ENCODE assay signal across 8 cellular contexts in genomic region chr1:151284013-151284577, GRCh38. TPM values are rescaled to one million over a fixed set of nuclear protein-coding genes. Genes with fewer than 3 reads are reported as not detected.
A peak's percentile ranks its signal among the peaks of the same experiment; 100 is the strongest.
DNase-seq lines count a peak whose midpoint lies in the region; ATAC-seq and TF ChIP-seq lines count a peak whose summit lies in the region.

No MANE protein-coding gene starts in this region.

- peak overlapping the region; percentile 56 for H3K27ac Mint-ChIP-seq in activated T-helper 2 cell treated with anti-CD3 and anti-CD28 coated beads, Interferon-gamma antibody, Interleukin-2, Interleukin-4, amounts not matched to agents 10 μg/mL and 5 μg/mL and 100 μg/mL, durations not matched to agents 14 hours and 24 hours and 36 hours

- H3K36me3 Mint-ChIP-seq in activated T-helper 2 cell treated with anti-CD3 and anti-CD28 coated beads, Interferon-gamma antibody, Interleukin-2, Interleukin-4, amounts not matched to agents 10 μg/mL and 5 μg/mL and 100 μg/mL, durations not matched to agents 14 hours and 24 hours and 36 hours (ENCODE audit: low read depth), result peaks cover 50% of the 10 kb centered on the region

- H3K27me3 Mint-ChIP-seq in activated T-helper 2 cell treated with anti-CD3 and anti-CD28 coated beads, Interferon-gamma antibody, Interleukin-2, Interleukin-4, amounts not matched to agents 10 μg/mL and 5 μg/mL and 100 μg/mL, durations not matched to agents 14 hours and 24 hours and 36 hours (ENCODE audit: low read depth), result no peaks in the 10 kb centered on the region

- peaks cover 22% of the 10 kb centered on the region for H3K4me1 Mint-ChIP-seq in activated T-helper 2 cell treated with anti-CD3 and anti-CD28 coated beads, Interferon-gamma antibody, Interleukin-2, Interleukin-4, amounts not matched to agents 10 μg/mL and 5 μg/mL and 100 μg/mL, durations not matched to agents 14 hours and 24 hours and 36 hours (ENCODE audit: low read depth)

- H3K27ac ChIP-seq in cardiac muscle cell (peak overlapping the region; percentile 88), left lung (peak overlapping the region; percentile 96 to 98), thoracic aorta (peak overlapping the region in 1 of 2 donors; percentile 100)

- H3K4me3 ChIP-seq in cardiac muscle cell (no peak overlapping the region), left lung (no peak overlapping the region), thoracic aorta (peak overlapping the region; percentile 81)

- TF ChIP-seq CTCF in cardiac muscle cell (IDR thresholded peaks at IDR 0.05; ENCODE audit: low read depth, low read length), result no peak
- no peak for TF ChIP-seq CTCF in left lung (IDR thresholded peaks at IDR 0.05)
- TF ChIP-seq CTCF in thoracic aorta (IDR thresholded peaks at IDR 0.05), result no peak
- TF ChIP-seq CTCF in GM20000 (IDR thresholded peaks at IDR 0.05; ENCODE audit: extremely low read depth, missing control alignments), result no peak

- H3K9me3 ChIP-seq in cardiac muscle cell (ENCODE audit: low read depth) (no peaks in the 10 kb centered on the region), left lung (no peaks in the 10 kb centered on the region), thoracic aorta (no peaks in the 10 kb centered on the region)

- H3K9me3 Mint-ChIP-seq in activated T-helper 2 cell treated with anti-CD3 and anti-CD28 coated beads, Interferon-gamma antibody, Interleukin-2, Interleukin-4, amounts not matched to agents 10 μg/mL and 5 μg/mL and 100 μg/mL, durations not matched to agents 14 hours and 24 hours and 36 hours, result no peaks in the 10 kb centered on the region

- H3K36me3 ChIP-seq in cardiac muscle cell, result peaks cover 11% of the 10 kb centered on the region
- peaks cover 0 to 43% of the 10 kb centered on the region in 2 donors for H3K36me3 ChIP-seq in left lung
- peaks cover 32% of the 10 kb centered on the region for H3K36me3 ChIP-seq in thoracic aorta

- peak overlapping the region; percentile 98 for H3K4me3 Mint-ChIP-seq in activated T-helper 2 cell treated with anti-CD3 and anti-CD28 coated beads, Interferon-gamma antibody, Interleukin-2, Interleukin-4, amounts not matched to agents 10 μg/mL and 5 μg/mL and 100 μg/mL, durations not matched to agents 14 hours and 24 hours and 36 hours (ENCODE audit: low read depth)

- no peak for DNase-seq in cardiac muscle cell (ENCODE audit: low read depth in 1 of 2, low spot score in 1 of 2)
- DNase-seq in left ventricle myocardium superior, result no peak
- no peak for DNase-seq in activated T-helper 2 cell treated with anti-CD3 and anti-CD28 coated beads, Interferon-gamma antibody, Interleukin-2, Interleukin-4, amounts not matched to agents 10 μg/mL and 5 μg/mL and 100 μg/mL, durations not matched to agents 14 hours and 24 hours and 36 hours (ENCODE audit: low spot score)
- DNase-seq in left lung, result no peak
- no peak for DNase-seq in thoracic aorta (ENCODE audit: low spot score)
- no peak for DNase-seq in GM20000 (ENCODE audit: low spot score)

- H3K27me3 ChIP-seq in cardiac muscle cell (no peaks in the 10 kb centered on the region), left lung (no peaks in the 10 kb centered on the region), thoracic aorta (replicated peaks; ENCODE audit: insufficient read depth) (no peaks in the 10 kb centered on the region)

- intact Hi-C loops in left ventricle myocardium superior (cut with micrococcal nuclease), result no loop called here
- intact Hi-C loops in activated T-helper 2 cell treated with anti-CD3 and anti-CD28 coated beads, Interferon-gamma antibody, Interleukin-2, Interleukin-4, amounts not matched to agents 10 μg/mL and 5 μg/mL and 100 μg/mL, durations not matched to agents 14 hours and 24 hours and 36 hours (cut with micrococcal nuclease), result loop anchor here (5.0 to 10.0 kb wide), 2 partner anchors 508 to 1399 kb away; partner anchors contain the start of gene TDRKH
- intact Hi-C loops in left lung (cut with DNase I), result no loop called here

- H3K4me1 ChIP-seq in cardiac muscle cell (ENCODE audit: low read depth) (peaks cover 10% of the 10 kb centered on the region), left lung (peaks cover 7 to 34% of the 10 kb centered on the region in 2 donors), thoracic aorta (ENCODE audit: control insufficient read depth in 1 of 2, low read depth in 2 of 2) (peaks cover 11 to 18% of the 10 kb centered on the region in 2 donors)

- ATAC-seq in left ventricle myocardium superior, result no peak
- no peak for ATAC-seq in left lung
- ATAC-seq in thoracic aorta (ENCODE audit: insufficient number of reproducible peaks, low FRiP score, low read depth), result no peak
- ATAC-seq in HG03520 (IDR thresholded peaks at IDR 0.05; ENCODE audit: unreplicated experiment), result no peak
- no peak for ATAC-seq in HG03095 (IDR thresholded peaks at IDR 0.05; ENCODE audit: unreplicated experiment)

RNA-seq across cellular contexts. Expression of gene ZNF687, which starts 2.0 kb away (rescaled TPM):
- total RNA-seq in cardiac muscle cell (31.9 and 48.5 TPM in 2 replicates), left ventricle myocardium superior (11.7 TPM), left lung (10 to 100 TPM; 17.7 to 22.8 TPM), thoracic aorta (10 to 100 TPM; 22.7 to 32.2 TPM)
- 3.6 and 5.4 TPM in 2 replicates for polyA plus RNA-seq in cardiac muscle cell
- 25.0 and 25.3 TPM in 2 replicates for total RNA-seq in activated T-helper 2 cell treated with anti-CD3 and anti-CD28 coated beads, Interferon-gamma antibody, Interleukin-2, Interleukin-4, amounts not matched to agents 10 μg/mL and 5 μg/mL and 100 μg/mL, durations not matched to agents 14 hours and 24 hours and 36 hours

RNA-seq across cellular contexts. Expression of gene PSMD4, which starts 29.6 kb away (rescaled TPM):
- total RNA-seq in cardiac muscle cell (140 and 199 TPM in 2 replicates), left ventricle myocardium superior (149 TPM), left lung (100 to 1,000 TPM; 104 to 153 TPM), thoracic aorta (10 to 100 TPM; 79.1 to 87.6 TPM)
- polyA plus RNA-seq in cardiac muscle cell, result 246 and 277 TPM in 2 replicates
- 271 and 280 TPM in 2 replicates for total RNA-seq in activated T-helper 2 cell treated with anti-CD3 and anti-CD28 coated beads, Interferon-gamma antibody, Interleukin-2, Interleukin-4, amounts not matched to agents 10 μg/mL and 5 μg/mL and 100 μg/mL, durations not matched to agents 14 hours and 24 hours and 36 hours

RNA-seq across cellular contexts. Expression of gene PI4KB, which starts 43.1 kb away (rescaled TPM):
- total RNA-seq in cardiac muscle cell (35.7 and 53.5 TPM in 2 replicates), left ventricle myocardium superior (46.8 TPM), left lung (10 to 100 TPM; 54.8 to 71.3 TPM), thoracic aorta (10 to 100 TPM; 60.1 to 63.1 TPM)
- 46.0 and 62.6 TPM in 2 replicates for polyA plus RNA-seq in cardiac muscle cell
- 53.6 and 57.3 TPM in 2 replicates for total RNA-seq in activated T-helper 2 cell treated with anti-CD3 and anti-CD28 coated beads, Interferon-gamma antibody, Interleukin-2, Interleukin-4, amounts not matched to agents 10 μg/mL and 5 μg/mL and 100 μg/mL, durations not matched to agents 14 hours and 24 hours and 36 hours
